Comparison of ENCODE assay signal across 14 cellular contexts in the genomic region with DNA sequence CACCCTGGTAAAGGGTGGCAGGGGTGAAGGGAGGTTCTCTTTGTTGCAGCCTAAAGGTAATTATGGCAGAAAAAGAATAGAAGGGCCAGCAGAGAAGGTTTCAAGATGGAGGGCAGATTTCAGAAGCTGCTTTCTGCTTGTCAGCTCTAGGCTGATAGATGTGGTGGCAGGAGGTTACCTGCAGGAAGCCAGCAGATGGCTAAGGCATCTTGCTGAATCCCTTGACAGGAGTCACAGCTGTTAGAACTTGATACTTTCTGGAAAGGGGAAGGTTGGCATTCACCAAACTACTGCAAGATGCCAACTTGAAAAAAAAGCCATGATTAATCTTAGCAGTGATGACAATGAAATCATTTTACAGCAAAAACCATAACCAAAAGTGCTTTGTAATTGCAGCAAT.
DNase-seq lines count a peak whose midpoint lies in the region; ATAC-seq lines count a peak whose summit lies in the region.
"Had no signal": no experiment of that assay in that cellular context is flagged by ENCODE, and none has a peak within 500 bp of the region (broad histone marks: within the 10 kb centered on the region; RNA-seq: fewer than 3 reads in every experiment).

No MANE protein-coding gene starts in this region.

- no peak for ATAC-seq in HG03139 (IDR thresholded peaks at IDR 0.05; ENCODE audit: unreplicated experiment)
- ATAC-seq in GM21515 (IDR thresholded peaks at IDR 0.05; ENCODE audit: unreplicated experiment): no peak
- ATAC-seq: HCT116 had no signal

- DNase-seq in DMS 273 treated with DMSO at 0.1 percent for 48 hours (lab: John Stamatoyannopoulos, UW) (peak; percentile 33), NCI-H2171 treated with DMSO at 0.1 percent for 48 hours (lab: John Stamatoyannopoulos, UW) (peak; percentile 85), NCI-H82 (lab: John Stamatoyannopoulos, UW) (peak; percentile 83), myocyte (ENCODE audit: low read depth) (peak; percentile 49), DMS79 (lab: John Stamatoyannopoulos, UW) (no peak), dedifferentiated amniotic fluid mesenchymal stem cell (ENCODE audit: extremely low spot score) (no peak)
- DNase-seq: Caco-2; CD8-positive, alpha-beta memory T cell; GM23248; IMR-90; KBM-7 had no signal

Comparison
In these comparisons a context has a peak if more than half of its experiments do, and no peak if none do; other contexts are left out.
1. DNase-seq: peak in DMS 273 treated with DMSO at 0.1 percent for 48 hours (single experiment), NCI-H2171 treated with DMSO at 0.1 percent for 48 hours (single experiment), NCI-H82 (single experiment) and myocyte (single experiment); none in DMS79 (single experiment) and dedifferentiated amniotic fluid mesenchymal stem cell (single experiment).